Comparison of ENCODE assay signal across 18 cellular contexts in genomic region chr4:151968643-151969042, GRCh38.
DNase-seq lines count a peak whose midpoint lies in the region; ATAC-seq and TF ChIP-seq lines count a peak whose summit lies in the region.
"Had no signal": no experiment of that assay in that cellular context is flagged by ENCODE, and none has a peak within 500 bp of the region (broad histone marks: within the 10 kb centered on the region; RNA-seq: fewer than 3 reads in every experiment).

No MANE protein-coding gene starts in this region.

- TF ChIP-seq CTCF in GM10266 (IDR thresholded peaks at IDR 0.05; ENCODE audit: control insufficient read depth, insufficient read depth, low read depth, missing control alignments) = no peak

- in situ Hi-C loops in SK-MEL-5 (cut with HindIII; ENCODE audit: low pct_unique_long_range_greater_than_20kb, low sequenced_read_pairs) = no loop called here

- DNase-seq in NCI-H2171 treated with DMSO at 0.1 percent for 48 hours (lab: John Stamatoyannopoulos, UW) (peak; percentile 16), NCI-H2171 (lab: John Stamatoyannopoulos, UW) (no peak), Right ventricle myocardium inferior (ENCODE audit: missing footprints) (no peak), Right ventricle myocardium superior (no peak), NCI-H69 (lab: John Stamatoyannopoulos, UW) (peak; percentile 1), SK-MEL-5 (ENCODE audit: low read depth, low spot score) (peak; percentile 6), GM10266 (ENCODE audit: extremely low spot score) (no peak), NCI-H1105 treated with DMSO at 0.1 percent for 48 hours (lab: John Stamatoyannopoulos, UW) (no peak)
- DNase-seq: Caco-2; CD4-positive, CD25-positive, alpha-beta regulatory T cell; CD8-positive, alpha-beta T cell; DMS153; DND-41; GM23248; H9; HFFc6 had no signal

- intact Hi-C loops in Right ventricle myocardium inferior (cut with DNase I) = no loop called here
- intact Hi-C loops in Right ventricle myocardium superior (cut with DNase I) = no loop called here

- ATAC-seq in Right ventricle myocardium inferior (peak; percentile 37), Right ventricle myocardium superior (ENCODE audit: poor library complexity) (no peak)
- ATAC-seq: CD8-positive, alpha-beta T cell; GM12878; HCT116 had no signal

Comparison
In these comparisons a context has a peak if more than half of its experiments do, and no peak if none do; other contexts are left out.
1. DNase-seq: peak in NCI-H2171 treated with DMSO at 0.1 percent for 48 hours (single experiment), NCI-H69 (single experiment) and SK-MEL-5 (single experiment); none in NCI-H2171 (single experiment), Right ventricle myocardium inferior (single experiment), Right ventricle myocardium superior (single experiment), GM10266 (single experiment) and NCI-H1105 treated with DMSO at 0.1 percent for 48 hours (single experiment).